18 cellular contexts compared by ENCODE assay signal in the genomic region with DNA sequence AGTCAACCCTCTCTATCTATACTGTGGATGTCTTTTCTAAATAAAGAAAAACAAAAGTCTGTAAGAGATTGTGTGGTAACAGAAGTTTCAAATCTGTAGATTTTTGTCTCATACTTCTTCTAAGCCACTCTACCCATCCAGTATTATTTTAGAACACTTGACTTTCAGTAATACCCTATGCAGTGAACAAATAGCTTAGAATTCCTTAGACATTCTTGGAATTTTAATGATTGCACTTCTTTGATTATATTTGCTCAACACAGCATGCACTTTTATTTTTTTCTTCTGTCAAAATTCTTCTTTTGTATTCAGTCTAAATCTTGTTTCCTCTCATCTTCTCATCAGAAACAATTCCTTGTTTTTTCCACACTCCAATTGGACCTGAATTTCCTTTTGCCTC.
DNase-seq lines count a peak whose midpoint lies in the region; ATAC-seq and TF ChIP-seq lines count a peak whose summit lies in the region.
"Had no signal": no experiment of that assay in that cellular context is flagged by ENCODE, and none has a peak within 500 bp of the region (broad histone marks: within the 10 kb centered on the region; RNA-seq: fewer than 3 reads in every experiment).

No MANE protein-coding gene starts in this region.

- peak; percentile 23 for DNase-seq in EH (ENCODE audit: low read depth)
- DNase-seq in dedifferentiated amniotic fluid mesenchymal stem cell (ENCODE audit: extremely low spot score): peak; percentile 26
- DNase-seq in smooth muscle cell (lab: John Stamatoyannopoulos, UW; ENCODE audit: unreplicated experiment): no peak
- no peak for DNase-seq in left ventricle myocardium superior
- DNase-seq in activated CD4-positive, CD25-positive, alpha-beta regulatory T cell (lab: John Stamatoyannopoulos, UW): no peak
- DNase-seq: AML-193; BE2C; CD4-positive, alpha-beta T cell; CD8-positive, alpha-beta memory T cell; DMS 273 treated with DMSO at 0.1 percent for 48 hours; DMS53; DMS79 treated with DMSO at 0.1 percent for 48 hours; H9 had no signal

- H3K9me3 ChIP-seq in smooth muscle cell (replicated peaks; ENCODE audit: low read depth): peaks cover 4% of the 10 kb centered on the region
- H3K9me3 ChIP-seq: BE2C had no signal

- H3F3A ChIP-seq in smooth muscle cell (ENCODE audit: low read depth): no peaks in the 10 kb centered on the region

- no peaks in the 10 kb centered on the region for H3K79me2 ChIP-seq in smooth muscle cell (ENCODE audit: low read depth)

- no peaks in the 10 kb centered on the region for H3K4me1 ChIP-seq in smooth muscle cell (ENCODE audit: low read depth)
- H3K4me1 ChIP-seq: BE2C; BLaER1 treated with 17β-estradiol and CSF1 and Interleukin-3, amounts not matched to agents 10 nM and 100 nM had no signal

- no peaks in the 10 kb centered on the region for H3K27me3 ChIP-seq in smooth muscle cell (ENCODE audit: low read depth)
- H3K27me3 ChIP-seq: BE2C; BLaER1 treated with 17β-estradiol and CSF1 and Interleukin-3, amounts not matched to agents 10 nM and 100 nM had no signal

- TF ChIP-seq CTCF in smooth muscle cell (IDR thresholded peaks at IDR 0.05; ENCODE audit: borderline replicate concordance, insufficient read depth, poor library complexity, severe bottlenecking): no peak

- no peaks in the 10 kb centered on the region for H4K20me1 ChIP-seq in smooth muscle cell (ENCODE audit: low read depth)
- H4K20me1 ChIP-seq: BLaER1 treated with 17β-estradiol and CSF1 and Interleukin-3, amounts not matched to agents 10 nM and 100 nM had no signal

- peak overlapping the region; percentile 37 for H2AFZ ChIP-seq in smooth muscle cell (ENCODE audit: low read depth)
- H2AFZ ChIP-seq: GM23338 had no signal

- no peak overlapping the region for H3K4me2 ChIP-seq in smooth muscle cell
- H3K4me2 ChIP-seq: BLaER1 treated with 17β-estradiol and CSF1 and Interleukin-3, amounts not matched to agents 10 nM and 100 nM; GM23338 had no signal

- H3K36me3 ChIP-seq in smooth muscle cell (ENCODE audit: low read depth): no peaks in the 10 kb centered on the region
- H3K36me3 ChIP-seq: BE2C; BLaER1 treated with 17β-estradiol and CSF1 and Interleukin-3, amounts not matched to agents 10 nM and 100 nM had no signal

- ATAC-seq in left ventricle myocardium superior: no peak
- no peak for ATAC-seq in HG02884 (IDR thresholded peaks at IDR 0.05; ENCODE audit: unreplicated experiment)
- ATAC-seq: GM12878, GM23338, HCT116 had no signal

- no peak overlapping the region for H3K27ac ChIP-seq in smooth muscle cell (ENCODE audit: low read depth)
- H3K27ac ChIP-seq: BLaER1 treated with 17β-estradiol and CSF1 and Interleukin-3, amounts not matched to agents 10 nM and 100 nM had no signal

- intact Hi-C loops in left ventricle myocardium superior (cut with micrococcal nuclease): no loop called here

- no peak overlapping the region for H3K4me3 ChIP-seq in smooth muscle cell
- H3K4me3 ChIP-seq: BLaER1 treated with 17β-estradiol and CSF1 and Interleukin-3, amounts not matched to agents 10 nM and 100 nM; GM12878; GM23338 had no signal

- H3K9ac ChIP-seq in smooth muscle cell (ENCODE audit: low read depth): no peak overlapping the region
- H3K9ac ChIP-seq: BLaER1 treated with 17β-estradiol and CSF1 and Interleukin-3, amounts not matched to agents 10 nM and 100 nM had no signal

Comparison
In these comparisons a context has a peak if more than half of its experiments do, and no peak if none do; other contexts are left out.
1. DNase-seq: peak in EH (single experiment) and dedifferentiated amniotic fluid mesenchymal stem cell (single experiment); none in smooth muscle cell (single experiment), left ventricle myocardium superior (single experiment) and activated CD4-positive, CD25-positive, alpha-beta regulatory T cell (0 of 4).